ENCODE assay signal across 18 cellular contexts in the genomic region with DNA sequence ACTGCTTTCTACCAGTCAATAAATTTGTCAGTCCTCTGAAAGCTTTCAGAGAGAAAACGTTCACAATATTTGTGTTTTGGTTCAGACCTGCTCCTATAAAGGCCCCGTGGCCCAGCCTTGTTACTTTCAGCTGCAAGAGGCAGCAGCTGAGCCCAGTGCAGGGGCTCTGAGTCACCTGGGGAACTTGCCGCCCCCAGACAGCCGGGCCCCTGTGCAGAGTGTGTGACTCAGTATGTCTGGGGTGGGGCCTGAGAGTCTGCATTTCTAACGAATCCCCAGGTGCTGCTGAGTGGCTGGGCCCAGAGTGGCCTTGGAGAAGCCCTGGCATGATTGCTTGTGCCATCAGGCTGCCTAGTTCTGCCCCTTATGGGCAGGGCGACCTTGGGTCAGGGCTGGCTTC.
"Had no signal": no experiment of that assay in that cellular context is flagged by ENCODE, and none has a peak within 500 bp of the region (broad histone marks: within the 10 kb centered on the region; RNA-seq: fewer than 3 reads in every experiment).

No MANE protein-coding gene starts in this region.

- H3K4me3 Mint-ChIP-seq: activated B cell treated with CpG ODN at 0.5 μM for 24 hours, endodermal cell, naive B cell, T-helper 17 cell had no signal

- H3K36me3 Mint-ChIP-seq: activated naive CD4-positive, alpha-beta T cell treated with anti-CD3 and anti-CD28 coated beads, Interleukin-2, amount 50 U/mL, for 72 hours; naive B cell had no signal

- H3K27ac Mint-ChIP-seq: activated B cell treated with CpG ODN at 0.5 μM for 24 hours; activated naive CD4-positive, alpha-beta T cell treated with anti-CD3 and anti-CD28 coated beads, Interleukin-2, amount 50 U/mL, for 72 hours; endodermal cell; naive B cell; T-helper 17 cell had no signal

- H2AFZ ChIP-seq: hepatocyte had no signal

- ATAC-seq: lower lobe of right lung, SK-N-SH treated with all-trans-retinoic acid at 6 μM for 48 hours, T-helper 17 cell had no signal

- H3K27ac ChIP-seq: breast epithelium, hepatocyte, lower lobe of right lung, neutrophil, right atrium auricular region, skin epidermis, stomach, thoracic aorta had no signal

- H3K4me1 Mint-ChIP-seq: activated B cell treated with CpG ODN at 0.5 μM for 24 hours, naive B cell, T-helper 17 cell had no signal

- H3K36me3 ChIP-seq: breast epithelium, lower lobe of right lung, neutrophil, right atrium auricular region, stomach, thoracic aorta had no signal

- DNase-seq: activated B cell treated with CpG ODN at 0.5 μM for 24 hours; activated CD4-positive, alpha-beta T cell treated with anti-CD3 and anti-CD28 coated beads, Interleukin-2, amount 50 U/mL, for 4 hours; activated CD8-positive, alpha-beta memory T cell treated with anti-CD3 and anti-CD28 coated beads, Interleukin-2, amount 50 U/mL, for 4 hours; kidney glomerular epithelial cell; lower lobe of right lung; midbrain; naive B cell; stomach; T-helper 17 cell had no signal

- H3K27me3 ChIP-seq: breast epithelium, hepatocyte, neutrophil, right atrium auricular region, stomach had no signal

- H3K79me2 ChIP-seq: hepatocyte had no signal

- H3K4me1 ChIP-seq: breast epithelium, lower lobe of right lung, right atrium auricular region, stomach had no signal

- H3K27me3 Mint-ChIP-seq: activated B cell treated with CpG ODN at 0.5 μM for 24 hours, naive B cell had no signal

- H3K4me2 ChIP-seq: hepatocyte had no signal

- H3K9me3 ChIP-seq: neutrophil, thoracic aorta had no signal

- H3K4me3 ChIP-seq: breast epithelium, hepatocyte, lower lobe of right lung, right atrium auricular region, skin epidermis, stomach, thoracic aorta had no signal
